In genomic region chr5:132774406-132774805, GRCh38 we compare ENCODE assay signal across 17 cellular contexts. TPM values are rescaled to one million over a fixed set of nuclear protein-coding genes. Genes with fewer than 3 reads are reported as not detected.
DNase-seq lines count a peak whose midpoint lies in the region; ATAC-seq, FAIRE-seq and TF ChIP-seq lines count a peak whose summit lies in the region.
"Had no signal": no experiment of that assay in that cellular context is flagged by ENCODE, and none has a peak within 500 bp of the region (broad histone marks: within the 10 kb centered on the region; RNA-seq: fewer than 3 reads in every experiment).

No MANE protein-coding gene starts in this region.

- POLR2A ChIA-PET in SK-N-SH (lab: Yijun Ruan, JAX): no interaction called here

- peaks cover 5% of the 10 kb centered on the region for H3F3A ChIP-seq in SK-N-SH (replicated peaks; ENCODE audit: insufficient read depth)

- 85% methylated on average over 2 of the region's 3 CpGs for WGBS in SK-N-SH (ENCODE audit: low lambda C conversion rate)

- H3K4me2 ChIP-seq in keratinocyte (ENCODE audit: control insufficient read depth, extremely low read depth, insufficient read depth, low read depth, low read length) (peak overlapping the region; percentile 78), SK-N-SH (no peak overlapping the region)
- H3K4me2 ChIP-seq: A549 had no signal

- no peak overlapping the region for H3K9ac ChIP-seq in keratinocyte (ENCODE audit: control insufficient read depth, extremely low read depth, insufficient read depth, low read length)
- no peak overlapping the region for H3K9ac ChIP-seq in SK-N-SH

- no peaks in the 10 kb centered on the region for H3K9me3 ChIP-seq in keratinocyte (ENCODE audit: control insufficient read depth, low read depth, low read length)
- H3K9me3 ChIP-seq in tibial artery: no peaks in the 10 kb centered on the region
- no peaks in the 10 kb centered on the region for H3K9me3 ChIP-seq in SK-N-SH
- H3K9me3 ChIP-seq: A549, adrenal gland, tibial nerve had no signal

- peak; percentile 5 for FAIRE-seq in keratinocyte (lab: Jason Lieb, UNC)
- FAIRE-seq: A549, RCC 7860 had no signal

- intact Hi-C loops in cardiac septum (cut with DNase I) (loop anchor here (10.0 kb wide), 1 partner anchor 90 kb away; the partner anchor contains the start of genes GDF9 and UQCRQ), Right ventricle myocardium inferior (cut with DNase I) (no loop called here), tibial artery (cut with DNase I; ENCODE audit: low total_unique reads) (no loop called here)

- no peak for ATAC-seq in Right ventricle myocardium inferior
- ATAC-seq in HG02763 (IDR thresholded peaks at IDR 0.05; ENCODE audit: unreplicated experiment): no peak
- ATAC-seq: A549; activated CD4-positive, alpha-beta T cell treated with anti-CD3 and anti-CD28 coated beads for 36 hours; foreskin keratinocyte; T-helper 17 cell had no signal

- no peak for TF ChIP-seq RAD21 in SK-N-SH (IDR thresholded peaks at IDR 0.05; ENCODE audit: low read length)

- H3K27ac ChIP-seq in keratinocyte (ENCODE audit: control insufficient read depth, insufficient read depth, low read length): no peak overlapping the region
- peak overlapping the region; percentile 85 to 98 for H3K27ac ChIP-seq in tibial artery
- no peak overlapping the region for H3K27ac ChIP-seq in SK-N-SH (ENCODE audit: low read depth in 2 of 2, low read length in 1 of 2)
- H3K27ac ChIP-seq: A549, foreskin keratinocyte had no signal

- H3K36me3 ChIP-seq in keratinocyte (ENCODE audit: control insufficient read depth in 2 of 2, extremely low read depth in 1 of 2, insufficient read depth in 2 of 2, low read length in 2 of 2) (peaks cover 0 to 7% of the 10 kb centered on the region in 2 experiments), tibial artery (no peaks in the 10 kb centered on the region), SK-N-SH (replicated peaks in 1 of 2; ENCODE audit: control insufficient read depth in 1 of 2, insufficient read depth in 2 of 2, low read length in 1 of 2) (no peaks in the 10 kb centered on the region)
- H3K36me3 ChIP-seq: adrenal gland, tibial nerve had no signal

- no peaks in the 10 kb centered on the region for H3K9me2 ChIP-seq in SK-N-SH

- dilution Hi-C loops in keratinocyte (cut with MboI; ENCODE audit: extremely low pct_ligation_motif_present, low sequenced_read_pairs): no loop called here

- H3K9me1 ChIP-seq in keratinocyte (ENCODE audit: control insufficient read depth, extremely low read depth, insufficient read depth, low read length): peaks cover 2% of the 10 kb centered on the region

- TF ChIP-seq CTCF in keratinocyte (optimal IDR thresholded peaks at IDR 0.05 in 1 of 3, IDR thresholded peaks at IDR 0.05 in 1 of 3, conservative IDR thresholded peaks at IDR 0.05 in 1 of 3; ENCODE audit: extremely low read depth in 1 of 3, insufficient read depth in 2 of 3, low read length in 3 of 3) (no peak), tibial artery (IDR thresholded peaks at IDR 0.05) (no peak), SK-N-SH (IDR thresholded peaks at IDR 0.05) (no peak)

- H3K79me2 ChIP-seq in keratinocyte (ENCODE audit: control insufficient read depth, insufficient read depth, low read length) (peaks cover 50% of the 10 kb centered on the region), SK-N-SH (ENCODE audit: insufficient read depth) (peaks cover 69% of the 10 kb centered on the region)

- H3K4me3 ChIP-seq in keratinocyte (ENCODE audit: control insufficient read depth in 2 of 3, extremely low read depth in 1 of 3, insufficient read depth in 2 of 3, low read depth in 1 of 3, low read length in 3 of 3) (no peak overlapping the region), tibial artery (no peak overlapping the region), SK-N-SH (ENCODE audit: low read depth in 2 of 2, low read length in 1 of 2) (no peak overlapping the region)
- H3K4me3 ChIP-seq: A549, adrenal gland, tibial nerve had no signal

- H4K20me1 ChIP-seq in keratinocyte (ENCODE audit: control insufficient read depth, extremely low read depth, insufficient read depth, low read length) (no peaks in the 10 kb centered on the region), SK-N-SH (ENCODE audit: insufficient read depth) (peaks cover 6% of the 10 kb centered on the region; the same call in 1 of the 2 replicates)

- no peak for TF ChIP-seq EP300 in SK-N-SH (IDR thresholded peaks at IDR 0.05; ENCODE audit: borderline replicate concordance in 1 of 2, low read depth in 1 of 2, low read length in 1 of 2)

- H3K27me3 ChIP-seq in keratinocyte (ENCODE audit: control insufficient read depth, extremely low read depth, insufficient read depth, low read length) (no peaks in the 10 kb centered on the region), tibial artery (no peaks in the 10 kb centered on the region), SK-N-SH (ENCODE audit: insufficient read depth) (no peaks in the 10 kb centered on the region)
- H3K27me3 ChIP-seq: adrenal gland, foreskin keratinocyte, tibial nerve had no signal

- H2AFZ ChIP-seq in keratinocyte (ENCODE audit: control insufficient read depth, low read length): no peak overlapping the region
- no peak overlapping the region for H2AFZ ChIP-seq in SK-N-SH (ENCODE audit: low read depth)

- peaks cover 23% of the 10 kb centered on the region for H3K4me1 ChIP-seq in keratinocyte (ENCODE audit: control insufficient read depth, extremely low read depth, insufficient read depth, low read length)
- peaks cover 0 to 79% (median 60%) of the 10 kb centered on the region in 4 donors for H3K4me1 ChIP-seq in tibial artery
- H3K4me1 ChIP-seq in SK-N-SH (ENCODE audit: control insufficient read depth in 1 of 2, insufficient read depth in 2 of 2, low read depth in 1 of 2, low read length in 1 of 2): peaks cover 10 to 49% of the 10 kb centered on the region in 2 experiments; a peak in 1 of 4 replicates

- DNase-seq in cardiac septum (ENCODE audit: low spot score) (peak; percentile 67), Right ventricle myocardium inferior (ENCODE audit: missing footprints) (no peak), keratinocyte (ENCODE audit: low read depth, low spot score) (no peak), tibial artery (peak in 1 of 2 donors; percentile 64), SK-N-SH (no peak)
- DNase-seq: activated CD4-positive, alpha-beta T cell treated with anti-CD3 and anti-CD28 coated beads for 36 hours; adrenal gland; CD4-positive, alpha-beta memory T cell; foreskin keratinocyte; midbrain; NCI-H187; NCI-H526 treated with DMSO at 0.1 percent for 48 hours; T-helper 17 cell had no signal

- CTCF ChIA-PET in SK-N-SH (lab: Yijun Ruan, JAX): interaction anchor here (0.6 to 3.0 kb wide), 4 partner anchors 19 to 130 kb away, joined by 3 to 16 read pairs (median 8); partner anchors contain the start of gene CCNI2

RNA-seq across cellular contexts. Expression of gene SEPTIN8, which starts 2.6 kb away (rescaled TPM):
- 45.2 TPM for total RNA-seq in cardiac septum
- total RNA-seq in Right ventricle myocardium inferior: 28.5 TPM
- polyA plus RNA-seq in keratinocyte: 41.6 to 50.2 TPM (median 46.4 TPM) in 3 replicates
- polyA plus RNA-seq in keratinocyte (2011; ENCODE audit: low read depth): 15.2 TPM
- polyA plus RNA-seq in keratinocyte (2011; cell fraction: cytosol; rRNA removed): 35.6 and 38.1 TPM in 2 replicates
- 83.4 and 85.2 TPM in 2 replicates for polyA plus RNA-seq in keratinocyte (2011; cell fraction: nucleus; rRNA removed)
- 28.1 and 33.1 TPM in 2 replicates for polyA plus RNA-seq in keratinocyte (2012; ENCODE audit: low replicate concordance)
- polyA minus RNA-seq in keratinocyte: 36.6 to 41.5 TPM (median 40.6 TPM) in 3 replicates
- 21.7 TPM for polyA minus RNA-seq in keratinocyte (2011; cell fraction: cytosol; rRNA and poly(A)+ RNA removed)
- 19.9 and 29.2 TPM in 2 replicates for polyA minus RNA-seq in keratinocyte (2011; cell fraction: nucleus; rRNA and poly(A)+ RNA removed)
- polyA plus RNA-seq in SK-N-SH (2012; rRNA removed): 54.9 and 57.6 TPM in 2 replicates
- 39.8 and 45.4 TPM in 2 replicates for polyA plus RNA-seq in SK-N-SH (2012; cell fraction: cytosol; rRNA removed)
- polyA plus RNA-seq in SK-N-SH (2012; cell fraction: nucleus; rRNA removed): 106 and 142 TPM in 2 replicates

RNA-seq across cellular contexts. Expression of gene CCNI2, which starts 27.2 kb away (rescaled TPM):
- total RNA-seq in cardiac septum (not detected), Right ventricle myocardium inferior (0.16 TPM)
- polyA plus RNA-seq in keratinocyte (0.05 to 0.14 TPM in 2 of 3 replicates, not detected in the other), SK-N-SH (2012; rRNA removed) (0.05 and 0.34 TPM in 2 replicates)
- polyA plus RNA-seq in keratinocyte (2011; ENCODE audit: low read depth): not detected
- polyA plus RNA-seq in keratinocyte (2011; cell fraction: cytosol; rRNA removed): 0.02 and 0.04 TPM in 2 replicates
- polyA plus RNA-seq in keratinocyte (2011; cell fraction: nucleus; rRNA removed): 0.05 and 0.37 TPM in 2 replicates
- 0.15 and 1.5 TPM in 2 replicates for polyA plus RNA-seq in keratinocyte (2012; ENCODE audit: low replicate concordance)
- polyA minus RNA-seq in keratinocyte: 0.10 to 0.13 TPM in 2 of 3 replicates, not detected in the other
- polyA minus RNA-seq in keratinocyte (2011; cell fraction: cytosol; rRNA and poly(A)+ RNA removed): not detected
- not detected in 2 replicates for polyA minus RNA-seq in keratinocyte (2011; cell fraction: nucleus; rRNA and poly(A)+ RNA removed)
- polyA plus RNA-seq in SK-N-SH (2012; cell fraction: cytosol; rRNA removed): 0.06 and 0.16 TPM in 2 replicates
- 0.41 and 0.56 TPM in 2 replicates for polyA plus RNA-seq in SK-N-SH (2012; cell fraction: nucleus; rRNA removed)
- total RNA-seq: tibial nerve had no signal

RNA-seq across cellular contexts. Expression of gene KIF3A, which starts 37.1 kb away (rescaled TPM):
- total RNA-seq in cardiac septum: 10.9 TPM
- 10.2 TPM for total RNA-seq in Right ventricle myocardium inferior
- 7.0 to 15.4 TPM (median 8.6 TPM) in 3 replicates for polyA plus RNA-seq in keratinocyte
- polyA plus RNA-seq in keratinocyte (2011; ENCODE audit: low read depth): 37.2 TPM
- polyA plus RNA-seq in keratinocyte (2011; cell fraction: cytosol; rRNA removed): 4.6 and 8.6 TPM in 2 replicates
- 12.4 and 17.4 TPM in 2 replicates for polyA plus RNA-seq in keratinocyte (2011; cell fraction: nucleus; rRNA removed)
- 7.6 and 10.3 TPM in 2 replicates for polyA plus RNA-seq in keratinocyte (2012; ENCODE audit: low replicate concordance)
- polyA minus RNA-seq in keratinocyte: 3.2 to 22.9 TPM (median 6.9 TPM) in 3 replicates
- 7.7 TPM for polyA minus RNA-seq in keratinocyte (2011; cell fraction: cytosol; rRNA and poly(A)+ RNA removed)
- 10.1 and 16.6 TPM in 2 replicates for polyA minus RNA-seq in keratinocyte (2011; cell fraction: nucleus; rRNA and poly(A)+ RNA removed)
- polyA plus RNA-seq in SK-N-SH (2012; rRNA removed): 5.1 and 5.2 TPM in 2 replicates
- polyA plus RNA-seq in SK-N-SH (2012; cell fraction: cytosol; rRNA removed): 6.2 and 9.3 TPM in 2 replicates
- 7.2 and 11.8 TPM in 2 replicates for polyA plus RNA-seq in SK-N-SH (2012; cell fraction: nucleus; rRNA removed)

RNA-seq across cellular contexts. Expression of gene SOWAHA, which starts 38.7 kb away (rescaled TPM):
- total RNA-seq in cardiac septum (0.08 TPM), Right ventricle myocardium inferior (0.27 TPM)
- polyA plus RNA-seq in keratinocyte (not detected in 3 replicates), SK-N-SH (2012; rRNA removed) (0.23 and 0.30 TPM in 2 replicates)
- polyA plus RNA-seq in keratinocyte (2011; ENCODE audit: low read depth): 0.11 TPM
- polyA plus RNA-seq in keratinocyte (2011; cell fraction: cytosol; rRNA removed): not detected in 2 replicates
- not detected in 2 replicates for polyA plus RNA-seq in keratinocyte (2011; cell fraction: nucleus; rRNA removed)
- not detected in 2 replicates for polyA plus RNA-seq in keratinocyte (2012; ENCODE audit: low replicate concordance)
- not detected in 3 replicates for polyA minus RNA-seq in keratinocyte
- polyA minus RNA-seq in keratinocyte (2011; cell fraction: cytosol; rRNA and poly(A)+ RNA removed): not detected
- polyA minus RNA-seq in keratinocyte (2011; cell fraction: nucleus; rRNA and poly(A)+ RNA removed): not detected in 2 replicates
- 0.22 and 0.25 TPM in 2 replicates for polyA plus RNA-seq in SK-N-SH (2012; cell fraction: cytosol; rRNA removed)
- polyA plus RNA-seq in SK-N-SH (2012; cell fraction: nucleus; rRNA removed): 0.11 and 0.14 TPM in 2 replicates
- total RNA-seq: CD4-positive, alpha-beta memory T cell; T-helper 17 cell had no signal
- polyA plus RNA-seq: foreskin keratinocyte had no signal

RNA-seq across cellular contexts. Expression of gene SHROOM1, which starts 56.0 kb away (rescaled TPM):
- total RNA-seq in cardiac septum (4.7 TPM), Right ventricle myocardium inferior (5.0 TPM)
- polyA plus RNA-seq in keratinocyte (0.25 to 0.73 TPM (median 0.58 TPM) in 3 replicates), SK-N-SH (2012; rRNA removed) (3.8 and 4.8 TPM in 2 replicates)
- polyA plus RNA-seq in keratinocyte (2011; ENCODE audit: low read depth): not detected
- polyA plus RNA-seq in keratinocyte (2011; cell fraction: cytosol; rRNA removed): 0.15 and 0.68 TPM in 2 replicates
- polyA plus RNA-seq in keratinocyte (2011; cell fraction: nucleus; rRNA removed): 1.4 and 4.0 TPM in 2 replicates
- 0.13 and 1.5 TPM in 2 replicates for polyA plus RNA-seq in keratinocyte (2012; ENCODE audit: low replicate concordance)
- 0.06 to 1.0 TPM (median 0.46 TPM) in 3 replicates for polyA minus RNA-seq in keratinocyte
- not detected for polyA minus RNA-seq in keratinocyte (2011; cell fraction: cytosol; rRNA and poly(A)+ RNA removed)
- 0.31 and 1.2 TPM in 2 replicates for polyA minus RNA-seq in keratinocyte (2011; cell fraction: nucleus; rRNA and poly(A)+ RNA removed)
- polyA plus RNA-seq in SK-N-SH (2012; cell fraction: cytosol; rRNA removed): 1.5 and 2.9 TPM in 2 replicates
- 11.3 and 13.4 TPM in 2 replicates for polyA plus RNA-seq in SK-N-SH (2012; cell fraction: nucleus; rRNA removed)
- polyA plus RNA-seq: CD4-positive, alpha-beta memory T cell had no signal

Comparison
In these comparisons a context has a peak if more than half of its experiments do, and no peak if none do; other contexts are left out.
1. H3K27ac ChIP-seq: peak in tibial artery (2 of 2); none in keratinocyte (single experiment) and SK-N-SH (0 of 2).